In genomic region chr1:171841050-171841910, GRCh38 we compare ENCODE assay signal across 8 cellular contexts. TPM values are rescaled to one million over a fixed set of nuclear protein-coding genes. Genes with fewer than 3 reads are reported as not detected.
A peak's percentile ranks its signal among the peaks of the same experiment; 100 is the strongest.
DNase-seq lines count a peak whose midpoint lies in the region; ATAC-seq and TF ChIP-seq lines count a peak whose summit lies in the region.

DNM3 (plus strand) TSS chr1:171841498; CDS start chr1:171841657, 159 bp downstream.

- no peaks in the 10 kb centered on the region for H3K79me2 ChIP-seq in GM23248 (ENCODE audit: insufficient read depth)

- ATAC-seq in heart left ventricle = peak; percentile 77 to 99 (median 98)

- no peaks in the 10 kb centered on the region; the same call in 1 of the 2 replicates for H3K9me2 ChIP-seq in GM23248 (ENCODE audit: insufficient read depth)

- 1 to 2% methylated on average over 52 to 71 of the region's 85 CpGs for WGBS in GM23248 (ENCODE audit: low coverage in 1 of 2, low lambda C conversion rate in 2 of 2, missing lambda C conversion rate in 2 of 2), 2 experiments
- 1 to 2% (median 1%) methylated on average over 81 to 85 of the region's 85 CpGs for WGBS in adipose tissue, 3 donors
- 1 to 2% (median 1%) methylated on average over 40 to 85 of the region's 85 CpGs for WGBS in heart left ventricle, 4 donors

- H3K36me3 ChIP-seq in GM23248 (ENCODE audit: low read depth) = no peaks in the 10 kb centered on the region
- H3K36me3 ChIP-seq in heart left ventricle = no peaks in the 10 kb centered on the region
- H3K36me3 ChIP-seq in tibial artery = no peaks in the 10 kb centered on the region

- TF ChIP-seq CTCF in heart left ventricle (IDR thresholded peaks at IDR 0.05) (no peak), tibial artery (IDR thresholded peaks at IDR 0.05) (no peak)

- DNase-seq in DMS79 treated with DMSO at 0.1 percent for 48 hours (lab: John Stamatoyannopoulos, UW) = peak; percentile 46
- peak; percentile 90 for DNase-seq in GM23248
- peak; percentile 86 for DNase-seq in LoVo (ENCODE audit: low spot score)
- peak; percentile 58 for DNase-seq in SKM-1 treated with dmso at 0.1 percent for 144 hours (lab: John Stamatoyannopoulos, UW; ENCODE audit: unreplicated experiment)
- DNase-seq in heart left ventricle = peak; percentile 82 to 93 (median 87)
- DNase-seq in pons (ENCODE audit: low spot score) = peak; percentile 88
- DNase-seq in tibial artery = peak; percentile 68 to 90

- H4K20me1 ChIP-seq in GM23248 (ENCODE audit: insufficient read depth) = no peaks in the 10 kb centered on the region

- peak in 1 of 2 donors; percentile 74 for TF ChIP-seq POLR2A in heart left ventricle (IDR thresholded peaks at IDR 0.05)

- H3K4me1 ChIP-seq in GM23248 (ENCODE audit: insufficient read depth) (no peaks in the 10 kb centered on the region), heart left ventricle (peaks cover 0 to 24% (median 7%) of the 10 kb centered on the region in 12 donors), tibial artery (peaks cover 0 to 14% (median 8%) of the 10 kb centered on the region in 4 donors)

- H3K9me3 ChIP-seq in GM23248 (ENCODE audit: low read depth) (no peaks in the 10 kb centered on the region), heart left ventricle (peaks cover 0 to 9% (median 0%) of the 10 kb centered on the region in 12 donors), tibial artery (peaks cover 0 to 7% (median 0%) of the 10 kb centered on the region in 3 donors)

- H3K27me3 ChIP-seq in GM23248 (replicated peaks; ENCODE audit: insufficient read depth) (no peaks in the 10 kb centered on the region; the same call in 1 of the 2 replicates), heart left ventricle (peaks cover 0 to 7% (median 0%) of the 10 kb centered on the region in 9 donors), tibial artery (no peaks in the 10 kb centered on the region)

- in situ Hi-C loops in GM23248 (cut with MboI) = no loop called here

- intact Hi-C loops in heart left ventricle (cut with DNase I) = loop anchor here in 3 of 10 donors (5.0 to 10.0 kb wide), 3 partner anchors 34 to 74 kb away; no protein-coding TSS in a partner anchor
- intact Hi-C loops in tibial artery (cut with DNase I; ENCODE audit: low total_unique reads) = no loop called here

- peak within 1 kb of the TSS; percentile 77 for H3K9ac ChIP-seq in GM23248

- peak within 1 kb of the TSS; percentile 90 for H2AFZ ChIP-seq in GM23248

- H3K4me3 ChIP-seq in GM23248 (peak within 1 kb of the TSS; percentile 79), heart left ventricle (peak within 1 kb of the TSS; percentile 58 to 91 (median 80)), tibial artery (peak within 1 kb of the TSS; percentile 64 to 92)

- H3F3A ChIP-seq in GM23248 (ENCODE audit: insufficient read depth) = peaks cover 20% of the 10 kb centered on the region

- H3K4me2 ChIP-seq in GM23248 (ENCODE audit: unreplicated experiment) = peak within 1 kb of the TSS; percentile 85

- H3K27ac ChIP-seq in GM23248 (peak within 1 kb of the TSS; percentile 54), adipose tissue (ENCODE audit: low read depth, low read length) (peak within 1 kb of the TSS; percentile 9), heart left ventricle (peak within 1 kb of the TSS in 11 of 12 donors; percentile 24 to 79 (median 64)), tibial artery (peak within 1 kb of the TSS; percentile 64 to 74)

RNA-seq across cellular contexts. Expression of gene DNM3, which starts in this region (rescaled TPM):
- 0.11 and 2.1 TPM in 2 replicates for total RNA-seq in GM23248 (2014; rRNA removed; shearing (Covaris generic))
- polyA plus RNA-seq in GM23248 (2016; fragmentation: Nextera tagmentation; extraction: Ambion mirVana) = 1.4 and 1.8 TPM in 2 replicates
- 1 to 10 TPM in 2 of 3 donors, under 1 TPM in 1; 0.37 to 3.0 (median 2.1) TPM for polyA plus RNA-seq in adipose tissue
- 1 to 10 TPM; 1.1 to 3.9 (median 2.2) TPM for total RNA-seq in heart left ventricle
- 1 to 10 TPM in 1 of 2 donors, under 1 TPM in 1; 0.44 to 1.3 TPM for polyA plus RNA-seq in heart left ventricle

Comparison
In these comparisons a context has a peak if more than half of its experiments do, and no peak if none do; other contexts are left out.
1. Peak in every context shown above with its lines: DNase-seq, ATAC-seq, H3K4me3 ChIP-seq and H3K27ac ChIP-seq.
2. H3K27ac ChIP-seq: peak in every context shown above with its lines; median percentile 69 in tibial artery; 64 in heart left ventricle; 54 in GM23248; 9 in adipose tissue.